Comparison of ENCODE assay signal across 10 cellular contexts in genomic region chr1:25569599-25570458, GRCh38. TPM values are rescaled to one million over a fixed set of nuclear protein-coding genes. Genes with fewer than 3 reads are reported as not detected.
A peak's percentile ranks its signal among the peaks of the same experiment; 100 is the strongest.
DNase-seq lines count a peak whose midpoint lies in the region; FAIRE-seq and TF ChIP-seq lines count a peak whose summit lies in the region.
"Had no signal": no experiment of that assay in that cellular context is flagged by ENCODE, and none has a peak within 500 bp of the region (broad histone marks: within the 10 kb centered on the region; RNA-seq: fewer than 3 reads in every experiment).

No MANE protein-coding gene starts in this region.

- H3K18ac ChIP-seq in H1 (ENCODE audit: extremely low read depth, low read length) (no peak overlapping the region), trophoblast cell (ENCODE audit: low read length) (peak overlapping the region; percentile 12)

- H4K8ac ChIP-seq in H1 (ENCODE audit: extremely low read depth, insufficient read depth, low read length) (no peak overlapping the region), trophoblast cell (ENCODE audit: low read depth, low read length) (no peak overlapping the region)

- H3K4ac ChIP-seq in H1 (replicated peaks; ENCODE audit: insufficient read length, low read depth, low read length) (no peak overlapping the region), trophoblast cell (ENCODE audit: low read depth, low read length) (no peak overlapping the region)

- H2BK5ac ChIP-seq in H1 (ENCODE audit: low read depth, low read length) (peak overlapping the region; percentile 48; the same call in 1 of the 2 replicates), trophoblast cell (ENCODE audit: low read depth, low read length, poor library complexity) (no peak overlapping the region)

- H3K56ac ChIP-seq in H1 (replicated peaks; ENCODE audit: insufficient read length, low read depth, low read length) = no peak overlapping the region

- no peak overlapping the region for H3K23ac ChIP-seq in H1 (ENCODE audit: insufficient read length)
- no peak overlapping the region for H3K23ac ChIP-seq in trophoblast cell (ENCODE audit: low read length)

- no peak overlapping the region for H2AFZ ChIP-seq in H1 (ENCODE audit: low read length)
- no peak overlapping the region for H2AFZ ChIP-seq in trophoblast cell (ENCODE audit: insufficient read depth, low read length, poor library complexity)

- H3K23me2 ChIP-seq in H1 (ENCODE audit: low read depth, low read length) = no peaks in the 10 kb centered on the region

- H2BK120ac ChIP-seq in H1 (replicated peaks; ENCODE audit: low read depth, low read length) = no peak overlapping the region
- no peak overlapping the region for H2BK120ac ChIP-seq in trophoblast cell (ENCODE audit: insufficient read depth, low read length, poor library complexity)

- H4K20me1 ChIP-seq in H1 (replicated peaks in 1 of 2; ENCODE audit: control insufficient read depth in 1 of 2, insufficient read depth in 2 of 2, low read length in 2 of 2) = peaks cover 0 to 2% of the 10 kb centered on the region in 2 experiments

- no peak for TF ChIP-seq POLR2A in H1 (IDR thresholded peaks at IDR 0.05; ENCODE audit: control extremely low read depth in 1 of 2, low read depth in 2 of 2, low read length in 2 of 2)
- no peak for TF ChIP-seq POLR2A in erythroblast (IDR thresholded peaks at IDR 0.05; ENCODE audit: low read length)

- no peak overlapping the region for H2BK15ac ChIP-seq in H1 (ENCODE audit: low read length)

- H2BK20ac ChIP-seq in H1 (ENCODE audit: low read length) = no peak overlapping the region

- no peak for FAIRE-seq in H1 (lab: Jason Lieb, UNC)
- FAIRE-seq: H54 had no signal

- TF ChIP-seq RAD21 in H1 (IDR thresholded peaks at IDR 0.05 in 1 of 2, conservative IDR thresholded peaks at IDR 0.05 in 1 of 2; ENCODE audit: low read depth in 2 of 2, low read length in 2 of 2) = no peak

- H3K27ac ChIP-seq in H1 (ENCODE audit: low read depth, low read length) (no peak overlapping the region), trophoblast cell (ENCODE audit: low read depth, low read length) (no peak overlapping the region)

- DNase-seq in DMS 273 treated with DMSO at 0.1 percent for 48 hours (lab: John Stamatoyannopoulos, UW) (peak; percentile 89), NCI-H524 treated with DMSO at 0.1 percent for 48 hours (lab: John Stamatoyannopoulos, UW) (peak; percentile 48), H1 (ENCODE audit: low read depth in 1 of 2, low spot score in 2 of 2) (no peak), trophoblast cell (no peak), NCI-H2029 (lab: John Stamatoyannopoulos, UW) (no peak), erythroblast (lab: John Stamatoyannopoulos, UW) (no peak), activated gamma-delta T cell treated with Interleukin-2 at 50 U/mL for 16 hours (no peak)
- no peak for DNase-seq in stimulated activated CD4-positive, alpha-beta T cell treated with anti-CD3 and anti-CD28 coated beads, Interleukin-15, amount 100 ng/mL, for 24 hours
- DNase-seq: NCI-H2081 had no signal

- WGBS in H1 (ENCODE audit: extremely low coverage in 1 of 2, insufficient coverage in 1 of 2, insufficient read length in 1 of 2, insufficient replicate concordance in 2 of 2, low coverage in 1 of 2, low lambda C conversion rate in 2 of 2, missing lambda C conversion rate in 1 of 2), 2 experiments = 90% methylated on average over 18 of the region's 18 CpGs; no CpG with 5 or more reads in 1 of the 2 experiments
- no CpG with 5 or more reads among the region's 18 CpGs for WGBS in trophoblast cell (ENCODE audit: extremely low coverage, insufficient coverage, insufficient read length)

- POLR2A ChIA-PET in H1 (lab: Charles Lee; ENCODE audit: partially characterized antibody) = interaction anchor here (0.5 to 1.6 kb wide), 4 partner anchors 11 to 232 kb away, joined by 3 to 4 read pairs (median 3); no protein-coding TSS in a partner anchor

- CTCF ChIA-PET in H1 (lab: Charles Lee; ENCODE audit: partially characterized antibody) = interaction anchor here (0.8 to 5.5 kb wide), 4 partner anchors 12 to 79 kb away, joined by 3 to 92 read pairs (median 38); no protein-coding TSS in a partner anchor

- H3K9ac ChIP-seq in H1 (replicated peaks in 1 of 4; ENCODE audit: extremely low read depth in 1 of 4, low read depth in 3 of 4, low read length in 3 of 4) = no peak overlapping the region
- no peak overlapping the region for H3K9ac ChIP-seq in trophoblast cell (ENCODE audit: low read length)

- H4K12ac ChIP-seq in trophoblast cell (ENCODE audit: low read depth, low read length) = no peak overlapping the region

- TF ChIP-seq CTCF in H1 (IDR thresholded peaks at IDR 0.05; ENCODE audit: control extremely low read depth in 1 of 3, insufficient read depth in 1 of 3, low read depth in 1 of 3, low read length in 3 of 3) = no peak

- no peak overlapping the region for H3K14ac ChIP-seq in H1 (ENCODE audit: insufficient read length)
- peak overlapping the region; percentile 12 for H3K14ac ChIP-seq in trophoblast cell (ENCODE audit: low read length)

- no peaks in the 10 kb centered on the region for H3K79me2 ChIP-seq in H1 (ENCODE audit: control insufficient read depth in 1 of 2, insufficient read depth in 2 of 2, low read length in 2 of 2)
- H3K79me2 ChIP-seq in trophoblast cell (ENCODE audit: control insufficient read depth, insufficient read depth, low read length, poor library complexity) = no peaks in the 10 kb centered on the region

- H3K4me2 ChIP-seq in H1 (ENCODE audit: insufficient read depth in 1 of 2, low read depth in 2 of 2, low read length in 2 of 2) (no peak overlapping the region), trophoblast cell (ENCODE audit: low read length) (no peak overlapping the region)

- H3K79me1 ChIP-seq in H1 (ENCODE audit: low read depth, low read length) = no peaks in the 10 kb centered on the region
- peaks cover 8% of the 10 kb centered on the region for H3K79me1 ChIP-seq in trophoblast cell (ENCODE audit: low read length)

- H2BK12ac ChIP-seq in H1 (ENCODE audit: low read depth, low read length) (no peak overlapping the region), trophoblast cell (ENCODE audit: low read length) (peak overlapping the region; percentile 33)

- H4K91ac ChIP-seq in H1 (replicated peaks; ENCODE audit: insufficient read length, low read length) (no peak overlapping the region), trophoblast cell (ENCODE audit: low read depth, low read length) (peak overlapping the region; percentile 3)

- no peaks in the 10 kb centered on the region for H3K9me3 ChIP-seq in H1 (ENCODE audit: insufficient read depth in 2 of 2, low read depth in 1 of 2, low read length in 1 of 2)
- H3K9me3 ChIP-seq in trophoblast cell (ENCODE audit: insufficient read depth, low read depth, low read length) = peaks cover 2% of the 10 kb centered on the region

- H3K27me3 ChIP-seq in H1 (replicated peaks in 1 of 4; ENCODE audit: control insufficient read depth in 3 of 4, extremely low read depth in 1 of 4, insufficient read depth in 3 of 4, low read length in 3 of 4) = no peaks in the 10 kb centered on the region
- H3K27me3 ChIP-seq in trophoblast cell (ENCODE audit: insufficient read depth, low read length) = no peaks in the 10 kb centered on the region

- H2AK5ac ChIP-seq in H1 (ENCODE audit: low read depth, low read length) (0 out of 2 replicates have a peak overlapping the region, but pooled peaks have one; percentile 55), trophoblast cell (ENCODE audit: low read length) (peak overlapping the region; percentile 17)

- H3K4me1 ChIP-seq in H1 (replicated peaks in 1 of 4; ENCODE audit: control insufficient read depth in 3 of 4, insufficient read depth in 4 of 4, low read length in 3 of 4) = peaks cover 0 to 44% (median 19%) of the 10 kb centered on the region in 4 experiments; a peak in 6 of 7 replicates
- H3K4me1 ChIP-seq in trophoblast cell (ENCODE audit: control insufficient read depth in 1 of 2, insufficient read depth in 2 of 2, low read length in 2 of 2) = peaks cover 22 to 31% of the 10 kb centered on the region in 2 experiments

- H3K36me3 ChIP-seq in H1 (ENCODE audit: control insufficient read depth in 2 of 4, insufficient read depth in 4 of 4, low read length in 3 of 4) = no peaks in the 10 kb centered on the region; a peak in 1 of 8 replicates
- no peaks in the 10 kb centered on the region for H3K36me3 ChIP-seq in trophoblast cell (ENCODE audit: control insufficient read depth in 1 of 2, insufficient read depth in 2 of 2, low read length in 2 of 2)

- TF ChIP-seq EP300 in H1 (IDR thresholded peaks at IDR 0.05; ENCODE audit: borderline replicate concordance in 1 of 2, low read depth in 2 of 2, low read length in 2 of 2) = no peak

- H4K5ac ChIP-seq in H1 (ENCODE audit: insufficient read length, low read depth, low read length) = no peak overlapping the region

- H3K4me3 ChIP-seq in H1 (ENCODE audit: extremely low read depth in 1 of 4, insufficient read depth in 2 of 4, low read depth in 3 of 4, low read length in 4 of 4) (no peak overlapping the region), trophoblast cell (ENCODE audit: low read depth, low read length) (no peak overlapping the region)

TF ChIP-seq in H1, 55 proteins besides CTCF, POLR2A, EP300 and RAD21 (continues in another document):
- TF ChIP-seq TEAD4 (IDR thresholded peaks at IDR 0.05; ENCODE audit: low read depth, low read length) = no peak
- no peak for TF ChIP-seq TBP (IDR thresholded peaks at IDR 0.05; ENCODE audit: low read depth, low read length)

RNA-seq across cellular contexts. Expression of gene LDLRAP1, which starts 26.4 kb away (rescaled TPM):
- 12.8 and 14.0 TPM in 2 replicates for total RNA-seq in H1 (2021; fragmentation: NEBNext Ultra II Directional; extraction: Animal tissue kit (Norgen Biotek cat#: 25700))
- 13.2 and 16.3 TPM in 2 replicates for polyA plus RNA-seq in H1 (2011; rRNA removed)
- 10.4 TPM for polyA plus RNA-seq in H1 (2011; cell fraction: cytosol; rRNA removed)
- polyA plus RNA-seq in H1 (2011; cell fraction: nucleus; rRNA removed) = 16.7 TPM
- 9.3 to 13.5 TPM (median 11.9 TPM) in 4 replicates for polyA plus RNA-seq in H1 (2012, experiment 1 of 2)
- polyA plus RNA-seq in H1 (2012, experiment 2 of 2) = 13.0 TPM
- polyA plus RNA-seq in H1 (2013, experiment 1 of 2) = 9.4 TPM
- 9.6 TPM for polyA plus RNA-seq in H1 (2013, experiment 2 of 2)
- 9.7 and 11.7 TPM in 2 replicates for polyA minus RNA-seq in H1 (2011; rRNA and poly(A)+ RNA removed)
- polyA minus RNA-seq in H1 (2011; cell fraction: cytosol; rRNA and poly(A)+ RNA removed) = 8.3 TPM
- 9.7 TPM for polyA minus RNA-seq in H1 (2011; cell fraction: nucleus; rRNA and poly(A)+ RNA removed)
- polyA plus RNA-seq in trophoblast cell (2013) = 4.2 and 4.4 TPM in 2 replicates

RNA-seq across cellular contexts. Expression of gene MAN1C1, which starts 46.8 kb away (rescaled TPM):
- total RNA-seq in H1 (2021; fragmentation: NEBNext Ultra II Directional; extraction: Animal tissue kit (Norgen Biotek cat#: 25700)) = 7.7 and 7.8 TPM in 2 replicates
- polyA plus RNA-seq in H1 (2011; rRNA removed) = 14.4 and 15.2 TPM in 2 replicates
- 8.9 TPM for polyA plus RNA-seq in H1 (2011; cell fraction: cytosol; rRNA removed)
- 14.7 TPM for polyA plus RNA-seq in H1 (2011; cell fraction: nucleus; rRNA removed)
- 8.3 to 9.9 TPM (median 8.7 TPM) in 4 replicates for polyA plus RNA-seq in H1 (2012, experiment 1 of 2)
- polyA plus RNA-seq in H1 (2012, experiment 2 of 2) = 6.4 TPM
- 5.7 TPM for polyA plus RNA-seq in H1 (2013, experiment 1 of 2)
- polyA plus RNA-seq in H1 (2013, experiment 2 of 2) = 7.0 TPM
- 7.1 and 9.0 TPM in 2 replicates for polyA minus RNA-seq in H1 (2011; rRNA and poly(A)+ RNA removed)
- 4.8 TPM for polyA minus RNA-seq in H1 (2011; cell fraction: cytosol; rRNA and poly(A)+ RNA removed)
- 6.1 TPM for polyA minus RNA-seq in H1 (2011; cell fraction: nucleus; rRNA and poly(A)+ RNA removed)
- polyA plus RNA-seq in trophoblast cell (2013) = 3.4 and 3.6 TPM in 2 replicates

Comparison
In these comparisons a context has a peak if more than half of its experiments do, and no peak if none do; other contexts are left out.
1. DNase-seq: peak in DMS 273 treated with DMSO at 0.1 percent for 48 hours (single experiment) and NCI-H524 treated with DMSO at 0.1 percent for 48 hours (single experiment); none in H1 (0 of 2), trophoblast cell (0 of 2), stimulated activated CD4-positive, alpha-beta T cell treated with anti-CD3 and anti-CD28 coated beads, Interleukin-15, amount 100 ng/mL, for 24 hours (single experiment), NCI-H2029 (single experiment), erythroblast (0 of 2) and activated gamma-delta T cell treated with Interleukin-2 at 50 U/mL for 16 hours (single experiment).